Comparison of ENCODE assay signal across 12 cellular contexts in genomic region chr12:52836042-52836466, GRCh38. TPM values are rescaled to one million over a fixed set of nuclear protein-coding genes. Genes with fewer than 3 reads are reported as not detected.
DNase-seq lines count a peak whose midpoint lies in the region; ATAC-seq and TF ChIP-seq lines count a peak whose summit lies in the region.
"Had no signal": no experiment of that assay in that cellular context is flagged by ENCODE, and none has a peak within 500 bp of the region (broad histone marks: within the 10 kb centered on the region; RNA-seq: fewer than 3 reads in every experiment).

No MANE protein-coding gene starts in this region.

- no peak for TF ChIP-seq CTCF in hepatocyte (IDR thresholded peaks at IDR 0.05; ENCODE audit: poor library complexity)

- peaks cover 17% of the 10 kb centered on the region for H3K27me3 ChIP-seq in hepatocyte
- H3K27me3 ChIP-seq: BLaER1 had no signal

- no peaks in the 10 kb centered on the region for H3K9me3 Mint-ChIP-seq in T-helper 1 cell treated with Interleukin-12 subunit alpha and Interleukin-12 subunit beta and Interleukin-4 antibody, amounts not matched to agents 30 μg/mL and 1 μg/mL, for 36 hours
- H3K9me3 Mint-ChIP-seq in activated naive CD8-positive, alpha-beta T cell treated with anti-CD3 and anti-CD28 coated beads for 36 hours = no peaks in the 10 kb centered on the region

- peaks cover 6% of the 10 kb centered on the region for H3K27me3 Mint-ChIP-seq in T-helper 1 cell treated with Interleukin-12 subunit alpha and Interleukin-12 subunit beta and Interleukin-4 antibody, amounts not matched to agents 30 μg/mL and 1 μg/mL, for 36 hours (ENCODE audit: low read depth)
- H3K27me3 Mint-ChIP-seq in activated naive CD8-positive, alpha-beta T cell treated with anti-CD3 and anti-CD28 coated beads for 36 hours = no peaks in the 10 kb centered on the region

- no peak overlapping the region for H2AFZ ChIP-seq in hepatocyte

- no peaks in the 10 kb centered on the region for H3K9me2 ChIP-seq in hepatocyte (replicated peaks; ENCODE audit: insufficient read depth)

- no peak for ATAC-seq in GM21447 (IDR thresholded peaks at IDR 0.05; ENCODE audit: unreplicated experiment)
- ATAC-seq in HG03432 (IDR thresholded peaks at IDR 0.05; ENCODE audit: unreplicated experiment) = no peak

- peaks cover 14% of the 10 kb centered on the region for H3K4me1 Mint-ChIP-seq in T-helper 1 cell treated with Interleukin-12 subunit alpha and Interleukin-12 subunit beta and Interleukin-4 antibody, amounts not matched to agents 30 μg/mL and 1 μg/mL, for 36 hours (ENCODE audit: low read depth)
- peaks cover 39% of the 10 kb centered on the region for H3K4me1 Mint-ChIP-seq in activated naive CD8-positive, alpha-beta T cell treated with anti-CD3 and anti-CD28 coated beads for 36 hours

- no peak overlapping the region for H3K27ac ChIP-seq in hepatocyte
- H3K27ac ChIP-seq: BLaER1 had no signal

- no peaks in the 10 kb centered on the region for H3K36me3 Mint-ChIP-seq in T-helper 1 cell treated with Interleukin-12 subunit alpha and Interleukin-12 subunit beta and Interleukin-4 antibody, amounts not matched to agents 30 μg/mL and 1 μg/mL, for 36 hours (ENCODE audit: low read depth)
- no peaks in the 10 kb centered on the region for H3K36me3 Mint-ChIP-seq in activated naive CD8-positive, alpha-beta T cell treated with anti-CD3 and anti-CD28 coated beads for 36 hours

- H3K27ac Mint-ChIP-seq in T-helper 1 cell treated with Interleukin-12 subunit alpha and Interleukin-12 subunit beta and Interleukin-4 antibody, amounts not matched to agents 30 μg/mL and 1 μg/mL, for 36 hours = peak overlapping the region; percentile 73
- peak overlapping the region; percentile 89 for H3K27ac Mint-ChIP-seq in activated naive CD8-positive, alpha-beta T cell treated with anti-CD3 and anti-CD28 coated beads for 36 hours

- H3K4me3 ChIP-seq in hepatocyte = no peak overlapping the region
- H3K4me3 ChIP-seq: BLaER1, HAP-1 had no signal

- H3K4me2 ChIP-seq in hepatocyte = no peak overlapping the region
- H3K4me2 ChIP-seq: BLaER1 had no signal

- no peaks in the 10 kb centered on the region for H4K20me1 ChIP-seq in hepatocyte (ENCODE audit: insufficient read depth, poor library complexity, severe bottlenecking)
- H4K20me1 ChIP-seq: BLaER1 had no signal

- H3K4me1 ChIP-seq in hepatocyte (ENCODE audit: insufficient read depth) = no peaks in the 10 kb centered on the region
- H3K4me1 ChIP-seq: HAP-1 had no signal

- no peak overlapping the region for H3K4me3 Mint-ChIP-seq in T-helper 1 cell treated with Interleukin-12 subunit alpha and Interleukin-12 subunit beta and Interleukin-4 antibody, amounts not matched to agents 30 μg/mL and 1 μg/mL, for 36 hours
- peak overlapping the region; percentile 51 for H3K4me3 Mint-ChIP-seq in activated naive CD8-positive, alpha-beta T cell treated with anti-CD3 and anti-CD28 coated beads for 36 hours

- no peaks in the 10 kb centered on the region for H3K79me2 ChIP-seq in hepatocyte

- no peaks in the 10 kb centered on the region for H3K36me3 ChIP-seq in hepatocyte (replicated peaks; ENCODE audit: insufficient read depth, low read depth)
- H3K36me3 ChIP-seq: BLaER1, HAP-1 had no signal

- H3K9me3 ChIP-seq in hepatocyte (ENCODE audit: low read depth) = no peaks in the 10 kb centered on the region
- H3K9me3 ChIP-seq: BLaER1, HAP-1 had no signal

- 83% methylated on average over 6 of the region's 7 CpGs for WGBS in hepatocyte (ENCODE audit: low lambda C conversion rate, missing lambda C conversion rate)

- DNase-seq in AG08395 (ENCODE audit: low spot score) (peak; percentile 46), pulmonary artery endothelial cell (ENCODE audit: low read depth, low spot score) (peak; percentile 30), NCI-H2081 (lab: John Stamatoyannopoulos, UW) (no peak), hepatocyte (ENCODE audit: low spot score) (no peak)
- DNase-seq in activated naive CD8-positive, alpha-beta T cell treated with anti-CD3 and anti-CD28 coated beads for 36 hours = peak; percentile 82
- DNase-seq: NCI-H510A treated with DMSO at 0.1 percent for 48 hours had no signal

RNA-seq across cellular contexts. Expression of gene KRT79, which starts 1.9 kb away (rescaled TPM):
- total RNA-seq in activated naive CD8-positive, alpha-beta T cell treated with anti-CD3 and anti-CD28 coated beads for 36 hours = under 1 TPM; 0.95 to 0.96 TPM
- total RNA-seq in pulmonary artery endothelial cell (not detected in 2 replicates), hepatocyte (0.07 TPM in 1 of 2 replicates, not detected in the other)
- polyA plus RNA-seq in hepatocyte = 0.44 TPM in 1 of 2 replicates, not detected in the other

RNA-seq across cellular contexts. Expression of gene KRT78, which starts 12.7 kb away (rescaled TPM):
- not detected for total RNA-seq in activated naive CD8-positive, alpha-beta T cell treated with anti-CD3 and anti-CD28 coated beads for 36 hours
- total RNA-seq in pulmonary artery endothelial cell (not detected in 2 replicates), hepatocyte (0.08 TPM in 1 of 2 replicates, not detected in the other)
- not detected in 2 replicates for polyA plus RNA-seq in hepatocyte

RNA-seq across cellular contexts. Expression of gene KRT4, which starts 22.1 kb away (rescaled TPM):
- total RNA-seq in activated naive CD8-positive, alpha-beta T cell treated with anti-CD3 and anti-CD28 coated beads for 36 hours = under 1 TPM in 1 of 2 experiments, not detected in 1; 0.22 TPM
- total RNA-seq in pulmonary artery endothelial cell = not detected in 2 replicates
- total RNA-seq in hepatocyte = 8.7 and 9.6 TPM in 2 replicates
- polyA plus RNA-seq in hepatocyte = 4.2 and 7.2 TPM in 2 replicates
- total RNA-seq: omental fat pad had no signal

RNA-seq across cellular contexts. Expression of gene KRT3, which starts 40.1 kb away (rescaled TPM):
- not detected for total RNA-seq in activated naive CD8-positive, alpha-beta T cell treated with anti-CD3 and anti-CD28 coated beads for 36 hours
- total RNA-seq in pulmonary artery endothelial cell = not detected in 2 replicates
- total RNA-seq in hepatocyte = not detected in 2 replicates
- polyA plus RNA-seq in hepatocyte = 0.43 TPM in 1 of 2 replicates, not detected in the other
- total RNA-seq: omental fat pad had no signal

RNA-seq across cellular contexts. Expression of gene KRT76, which starts 58.9 kb away (rescaled TPM):
- total RNA-seq in activated naive CD8-positive, alpha-beta T cell treated with anti-CD3 and anti-CD28 coated beads for 36 hours = not detected
- not detected in 2 replicates for total RNA-seq in pulmonary artery endothelial cell
- not detected in 2 replicates for total RNA-seq in hepatocyte
- polyA plus RNA-seq in hepatocyte = not detected in 2 replicates
- total RNA-seq: omental fat pad had no signal

Comparison
In these comparisons a context has a peak if more than half of its experiments do, and no peak if none do; other contexts are left out.
1. DNase-seq: peak in AG08395 (single experiment), activated naive CD8-positive, alpha-beta T cell treated with anti-CD3 and anti-CD28 coated beads for 36 hours (single experiment) and pulmonary artery endothelial cell (single experiment); none in NCI-H2081 (0 of 2) and hepatocyte (single experiment).